1 cellular context compared by ENCODE assay signal in genomic region chr19:45079063-45079910, GRCh38.
TF ChIP-seq lines count a peak whose summit lies in the region.

TSS of gene GEMIN7 (plus strand) at chr19:45079260. CDS start at chr19:45090115, 10,855 bp downstream.

TF ChIP-seq in K562, 482 proteins besides CTCF, POLR2A, EP300 and RAD21 (continued from another document and continues in another):
- TF ChIP-seq SMC3 (conservative IDR thresholded peaks at IDR 0.05; ENCODE audit: insufficient read depth, low read depth, low read length) (peak; percentile 17; the same call in 1 of the 2 replicates), BHLHE40 (IDR thresholded peaks at IDR 0.05; ENCODE audit: low read length) (peak; percentile 45; the same call in 1 of the 2 replicates), HDAC3 (IDR thresholded peaks at IDR 0.05; ENCODE audit: borderline replicate concordance, partially characterized antibody) (no peak), TSC22D4 (tag; IDR thresholded peaks at IDR 0.05) (no peak), ZBED1 (IDR thresholded peaks at IDR 0.05) (no peak), ZBTB40 (IDR thresholded peaks at IDR 0.05) (peak; percentile 98), ZBTB40 (CRISPR knock-in tag; IDR thresholded peaks at IDR 0.05) (no peak), ATF6 (CRISPR knock-in tag; IDR thresholded peaks at IDR 0.05) (0 out of 2 replicates have a peak, but pooled peaks have one; percentile 69), NRF1 (conservative IDR thresholded peaks at IDR 0.05 in 1 of 2, IDR thresholded peaks at IDR 0.05 in 1 of 2) (no peak; a peak in 1 of 4 replicates), ZNF184 (CRISPR knock-in tag; IDR thresholded peaks at IDR 0.05) (no peak), CHD2 (IDR thresholded peaks at IDR 0.05; ENCODE audit: low read depth, low read length) (peak; percentile 28; the same call in 1 of the 2 replicates), SIX5 (IDR thresholded peaks at IDR 0.05; ENCODE audit: borderline replicate concordance in 1 of 2, insufficient read depth in 1 of 2, low read depth in 1 of 2, low read length in 2 of 2) (peak; percentile 37 to 52; a peak in 3 of 4 replicates), CREB1 (IDR thresholded peaks at IDR 0.05) (peak; percentile 49; the same call in 1 of the 2 replicates), CREB1 (CRISPR knock-in tag; IDR thresholded peaks at IDR 0.05) (peak; percentile 73), U2AF1 (optimal IDR thresholded peaks at IDR 0.05; ENCODE audit: low read depth, low read length) (peak; percentile 96), GABPA (tag; conservative IDR thresholded peaks at IDR 0.05; ENCODE audit: low read depth) (peak; percentile 100), HEY1 (CRISPR knock-in tag; IDR thresholded peaks at IDR 0.05; ENCODE audit: borderline replicate concordance) (no peak), CBX8 (IDR thresholded peaks at IDR 0.05; ENCODE audit: borderline replicate concordance, extremely low read depth, low read depth, low read length, poor library complexity, severe bottlenecking) (no peak), TEAD1 (CRISPR knock-in tag; IDR thresholded peaks at IDR 0.05) (peak in 1 of 2 experiments; percentile 95; a peak in 2 of 4 replicates), ZC3H11A (IDR thresholded peaks at IDR 0.05; ENCODE audit: low read depth, low read length) (peak; percentile 96), KLF10 (CRISPR knock-in tag; IDR thresholded peaks at IDR 0.05) (no peak), XRCC3 (IDR thresholded peaks at IDR 0.05) (no peak), CLOCK (CRISPR knock-in tag; IDR thresholded peaks at IDR 0.05; ENCODE audit: borderline replicate concordance) (no peak), SNAPC5 (CRISPR knock-in tag; IDR thresholded peaks at IDR 0.05) (no peak), ATF7 (IDR thresholded peaks at IDR 0.05) (peak; percentile 82), MLLT1 (IDR thresholded peaks at IDR 0.05) (no peak), MBD1 (CRISPR knock-in tag; IDR thresholded peaks at IDR 0.05) (no peak), ZNF778 (CRISPR knock-in tag; IDR thresholded peaks at IDR 0.05) (no peak), ETS1 (conservative IDR thresholded peaks at IDR 0.05; ENCODE audit: control insufficient read depth, low read depth, low read length) (peak; percentile 91), GATAD2B (IDR thresholded peaks at IDR 0.05; ENCODE audit: borderline replicate concordance) (peak; percentile 96; the same call in 1 of the 2 replicates), CTCFL (IDR thresholded peaks at IDR 0.05; ENCODE audit: borderline replicate concordance, insufficient read depth, low read depth, low read length, poor library complexity, severe bottlenecking) (peak; percentile 58), FIP1L1 (IDR thresholded peaks at IDR 0.05; ENCODE audit: low read depth, low read length, poor library complexity, severe bottlenecking) (peak; percentile 99), NCOR1 (IDR thresholded peaks at IDR 0.05) (no peak), SAP30 (IDR thresholded peaks at IDR 0.05; ENCODE audit: borderline replicate concordance, insufficient read depth, low read depth, low read length, poor library complexity, severe bottlenecking) (peak; percentile 15), ELK1 (CRISPR knock-in tag; IDR thresholded peaks at IDR 0.05) (no peak), SIN3B (IDR thresholded peaks at IDR 0.05; ENCODE audit: low read depth) (peak; percentile 95), RBFOX2 (IDR thresholded peaks at IDR 0.05; ENCODE audit: low read depth, low read length) (peak; percentile 94), RBM34 (IDR thresholded peaks at IDR 0.05; ENCODE audit: borderline replicate concordance, insufficient read depth, low read length) (no peak)
